22 cellular contexts compared by ENCODE assay signal in the genomic region with DNA sequence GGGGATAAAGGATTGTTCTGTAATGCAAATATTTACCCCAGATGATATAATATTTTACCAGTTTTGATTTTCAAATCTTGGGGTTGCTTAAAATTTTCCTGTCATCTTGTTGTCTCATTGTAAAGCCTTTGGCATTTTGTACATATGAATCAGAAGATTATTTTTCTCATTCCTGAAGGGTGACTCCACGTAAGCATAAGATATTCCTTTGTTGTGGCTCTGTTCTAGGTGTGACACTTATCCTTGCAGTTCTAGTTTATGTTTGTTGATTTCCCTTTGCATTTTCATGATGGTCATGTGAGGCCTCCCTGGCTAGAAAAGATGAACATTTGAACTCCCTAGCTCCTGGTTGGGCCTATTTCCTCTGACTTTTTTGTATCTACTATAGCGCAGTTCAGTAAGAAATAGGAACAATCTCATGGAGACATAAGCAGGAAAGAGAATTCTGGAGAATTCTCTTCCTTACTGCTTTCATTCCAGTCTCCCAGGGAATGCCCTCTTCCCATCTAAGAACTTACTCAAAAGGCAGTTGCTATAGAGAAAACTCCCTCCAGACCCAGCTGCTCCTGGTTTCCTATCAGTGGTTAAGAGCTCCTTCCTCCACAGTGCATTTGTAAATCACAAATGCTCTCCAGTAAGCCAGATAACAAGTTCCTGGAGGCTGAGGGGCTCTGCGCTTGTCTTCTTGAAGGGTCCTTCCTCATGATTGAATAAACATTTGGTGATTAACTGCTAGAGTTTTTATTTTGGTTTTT.
A peak's percentile ranks its signal among the peaks of the same experiment; 100 is the strongest.
DNase-seq lines count a peak whose midpoint lies in the region; ATAC-seq and TF ChIP-seq lines count a peak whose summit lies in the region.
"Had no signal": no experiment of that assay in that cellular context is flagged by ENCODE, and none has a peak within 500 bp of the region (broad histone marks: within the 10 kb centered on the region; RNA-seq: fewer than 3 reads in every experiment).

No MANE protein-coding gene starts in this region.

- H3K4me3 Mint-ChIP-seq in MCF 10A (ENCODE audit: unreplicated experiment) (no peak overlapping the region), natural killer cell (no peak overlapping the region)
- H3K4me3 Mint-ChIP-seq: CD14-positive monocyte; endodermal cell; naive thymus-derived CD4-positive, alpha-beta T cell had no signal

- POLR2A ChIA-PET in MCF 10A (lab: Yijun Ruan, JAX) = interaction anchor here (0.6 to 1.2 kb wide), 2 partner anchors 32 to 39 kb away, joined by 3 read pairs; no protein-coding TSS in a partner anchor

- BruUV-seq in MCF 10A (replicated peaks; lab: Mats Ljungman, UMichigan) = no TSS peak

- H3K36me3 ChIP-seq in breast epithelium = no peaks in the 10 kb centered on the region
- no peaks in the 10 kb centered on the region for H3K36me3 ChIP-seq in adipocyte (ENCODE audit: control insufficient read depth, insufficient read depth, low read length, severe bottlenecking)
- H3K36me3 ChIP-seq: adrenal gland, HAP-1 had no signal

- H3K4me3 ChIP-seq in breast epithelium (no peak overlapping the region), adipocyte (ENCODE audit: low read length) (no peak overlapping the region)
- H3K4me3 ChIP-seq: adrenal gland, HAP-1 had no signal

- H3K36me3 Mint-ChIP-seq in MCF 10A (ENCODE audit: insufficient read depth, unreplicated experiment) (no peaks in the 10 kb centered on the region), natural killer cell (no peaks in the 10 kb centered on the region)
- H3K36me3 Mint-ChIP-seq: CD14-positive monocyte; naive thymus-derived CD4-positive, alpha-beta T cell had no signal

- CTCF ChIA-PET in MCF 10A (lab: Yijun Ruan, JAX) = no interaction called here

- intact Hi-C loops in MCF 10A (cut with micrococcal nuclease) (no loop called here), breast epithelium (cut with DNase I; ENCODE audit: low total_unique reads) (no loop called here), natural killer cell (cut with micrococcal nuclease) (no loop called here)

- H3K9me3 Mint-ChIP-seq in MCF 10A (ENCODE audit: unreplicated experiment) (no peaks in the 10 kb centered on the region), natural killer cell (peaks cover 8 to 11% of the 10 kb centered on the region in 2 donors)
- H3K9me3 Mint-ChIP-seq: endodermal cell had no signal

- H3K9me3 ChIP-seq in breast epithelium = no peaks in the 10 kb centered on the region
- H3K9me3 ChIP-seq in adipocyte (ENCODE audit: control insufficient read depth, low read length) = peaks cover under 1% of the 10 kb centered on the region
- H3K9me3 ChIP-seq: adrenal gland, HAP-1 had no signal

- H3K4me1 Mint-ChIP-seq in MCF 10A (ENCODE audit: insufficient read depth, unreplicated experiment) (peaks cover 24% of the 10 kb centered on the region), natural killer cell (no peaks in the 10 kb centered on the region)
- H3K4me1 Mint-ChIP-seq: CD14-positive monocyte; endodermal cell; naive thymus-derived CD4-positive, alpha-beta T cell had no signal

- DNase-seq in MCF 10A (ENCODE audit: unreplicated experiment) (peak; percentile 25), breast epithelium (ENCODE audit: low spot score in 2 of 2) (no peak), adipocyte (ENCODE audit: low read depth) (peak; percentile 47), islet precursor cell (peak; percentile 14), natural killer cell (no peak), HuH-7.5 (ENCODE audit: low spot score) (no peak)
- DNase-seq: 8988T; adrenal gland; DMS 273 treated with DMSO at 0.1 percent for 48 hours; endodermal cell; naive thymus-derived CD4-positive, alpha-beta T cell; NCI-H146; NK-92 treated with Interleukin-12 subunit alpha and Interleukin-12 subunit beta, amount 100 ng/mL, for 24 hours; SIG-M5; T-helper 2 cell had no signal

- H3K27me3 Mint-ChIP-seq in MCF 10A (ENCODE audit: insufficient read depth, unreplicated experiment) (no peaks in the 10 kb centered on the region), natural killer cell (ENCODE audit: low read depth in 2 of 2) (no peaks in the 10 kb centered on the region)
- H3K27me3 Mint-ChIP-seq: progenitor cell of endocrine pancreas had no signal

- no peak for ATAC-seq in GM21381 (IDR thresholded peaks at IDR 0.05; ENCODE audit: unreplicated experiment)
- no peak for ATAC-seq in HG02885 (IDR thresholded peaks at IDR 0.05; ENCODE audit: poor library complexity, unreplicated experiment)
- no peak for ATAC-seq in natural killer cell
- ATAC-seq: activated CD4-positive, CD25-positive, alpha-beta regulatory T cell treated with anti-CD3 and anti-CD28 coated beads, Interleukin-2, amount 50 U/mL, for 24 hours; naive thymus-derived CD4-positive, alpha-beta T cell had no signal

- no peak overlapping the region for H3K27ac ChIP-seq in breast epithelium
- H3K27ac ChIP-seq: adrenal gland had no signal

- H3K27ac Mint-ChIP-seq in MCF 10A (ENCODE audit: low read depth, unreplicated experiment) (peak overlapping the region; percentile 74), natural killer cell (no peak overlapping the region)
- H3K27ac Mint-ChIP-seq: activated T-helper 2 cell treated with anti-CD3 and anti-CD28 coated beads, Interferon-gamma antibody, Interleukin-2, Interleukin-4, amounts not matched to agents 10 μg/mL and 5 μg/mL and 100 μg/mL, durations not matched to agents 14 hours and 24 hours and 36 hours; CD14-positive monocyte; endodermal cell; naive thymus-derived CD4-positive, alpha-beta T cell; progenitor cell of endocrine pancreas had no signal

- H3K9ac ChIP-seq in adipocyte (ENCODE audit: low read length) = peak overlapping the region; percentile 5

- TF ChIP-seq POLR2A in breast epithelium (IDR thresholded peaks at IDR 0.05) = no peak

- H3K27me3 ChIP-seq in breast epithelium = no peaks in the 10 kb centered on the region
- no peaks in the 10 kb centered on the region for H3K27me3 ChIP-seq in adipocyte (replicated peaks; ENCODE audit: control insufficient read depth, insufficient read depth, low read length)
- H3K27me3 ChIP-seq: adrenal gland had no signal

- TF ChIP-seq CTCF in MCF 10A (IDR thresholded peaks at IDR 0.05; ENCODE audit: unreplicated experiment) = no peak
- no peak for TF ChIP-seq CTCF in breast epithelium (IDR thresholded peaks at IDR 0.05)
- no peak for TF ChIP-seq CTCF in natural killer cell (IDR thresholded peaks at IDR 0.05)

- H3K4me1 ChIP-seq in breast epithelium (no peaks in the 10 kb centered on the region), adipocyte (ENCODE audit: control insufficient read depth, insufficient read depth, low read length) (peaks cover 3% of the 10 kb centered on the region)
- H3K4me1 ChIP-seq: adrenal gland, HAP-1 had no signal

Comparison
In these comparisons a context has a peak if more than half of its experiments do, and no peak if none do; other contexts are left out.
1. DNase-seq: peak in MCF 10A (single experiment), adipocyte (single experiment) and islet precursor cell (single experiment); none in breast epithelium (0 of 2), natural killer cell (single experiment) and HuH-7.5 (single experiment).